19 cellular contexts compared by ENCODE assay signal in genomic region chr2:68645523-68645922, GRCh38. TPM values are rescaled to one million over a fixed set of nuclear protein-coding genes. Genes with fewer than 3 reads are reported as not detected.
DNase-seq lines count a peak whose midpoint lies in the region; ATAC-seq and TF ChIP-seq lines count a peak whose summit lies in the region.
"Had no signal": no experiment of that assay in that cellular context is flagged by ENCODE, and none has a peak within 500 bp of the region (broad histone marks: within the 10 kb centered on the region; RNA-seq: fewer than 3 reads in every experiment).

No MANE protein-coding gene starts in this region.

- H3K4me3 Mint-ChIP-seq in activated naive CD8-positive, alpha-beta T cell treated with anti-CD3 and anti-CD28 coated beads, Interleukin-2, amount 50 U/mL, for 24 hours: no peak overlapping the region
- H3K4me3 Mint-ChIP-seq in activated naive CD8-positive, alpha-beta T cell treated with anti-CD3 and anti-CD28 coated beads for 36 hours: no peak overlapping the region
- H3K4me3 Mint-ChIP-seq: B cell; central memory CD8-positive, alpha-beta T cell; WTC11 had no signal

- peaks cover 33% of the 10 kb centered on the region for H3K4me1 Mint-ChIP-seq in activated naive CD8-positive, alpha-beta T cell treated with anti-CD3 and anti-CD28 coated beads, Interleukin-2, amount 50 U/mL, for 24 hours
- peaks cover 13% of the 10 kb centered on the region for H3K4me1 Mint-ChIP-seq in activated naive CD8-positive, alpha-beta T cell treated with anti-CD3 and anti-CD28 coated beads for 36 hours
- H3K4me1 Mint-ChIP-seq: central memory CD8-positive, alpha-beta T cell had no signal

- TF ChIP-seq CTCF in epithelial cell of esophagus (IDR thresholded peaks at IDR 0.05; ENCODE audit: insufficient read depth, low read depth, low read length, missing control alignments): no peak

- peaks cover 10% of the 10 kb centered on the region for H3K36me3 Mint-ChIP-seq in activated naive CD8-positive, alpha-beta T cell treated with anti-CD3 and anti-CD28 coated beads, Interleukin-2, amount 50 U/mL, for 24 hours (ENCODE audit: low read depth)
- peaks cover 5% of the 10 kb centered on the region for H3K36me3 Mint-ChIP-seq in activated naive CD8-positive, alpha-beta T cell treated with anti-CD3 and anti-CD28 coated beads for 36 hours

- no peak overlapping the region for H3K27ac Mint-ChIP-seq in activated naive CD8-positive, alpha-beta T cell treated with anti-CD3 and anti-CD28 coated beads, Interleukin-2, amount 50 U/mL, for 24 hours
- H3K27ac Mint-ChIP-seq in activated naive CD8-positive, alpha-beta T cell treated with anti-CD3 and anti-CD28 coated beads for 36 hours: no peak overlapping the region
- H3K27ac Mint-ChIP-seq: B cell, progenitor cell of endocrine pancreas, WTC11 had no signal

- peak; percentile 92 for ATAC-seq in activated naive CD8-positive, alpha-beta T cell treated with anti-CD3 and anti-CD28 coated beads, Interleukin-2, amount 50 U/mL, for 24 hours
- ATAC-seq: gastrocnemius medialis, left ventricle myocardium superior, WTC11 had no signal

- H3K27me3 Mint-ChIP-seq in activated naive CD8-positive, alpha-beta T cell treated with anti-CD3 and anti-CD28 coated beads, Interleukin-2, amount 50 U/mL, for 24 hours: peaks cover 66% of the 10 kb centered on the region
- H3K27me3 Mint-ChIP-seq in activated naive CD8-positive, alpha-beta T cell treated with anti-CD3 and anti-CD28 coated beads for 36 hours: peaks cover 75% of the 10 kb centered on the region

- DNase-seq in activated naive CD8-positive, alpha-beta T cell treated with anti-CD3 and anti-CD28 coated beads, Interleukin-2, amount 50 U/mL, for 24 hours: no peak
- DNase-seq in activated naive CD8-positive, alpha-beta T cell treated with anti-CD3 and anti-CD28 coated beads for 36 hours: no peak
- DNase-seq in LHCN-M2 (ENCODE audit: low read depth) (peak; percentile 18), epithelial cell of esophagus (ENCODE audit: low read depth) (peak; percentile 30), iPS-NIHi7 (ENCODE audit: extremely low spot score) (no peak), AG08396 (ENCODE audit: low spot score) (no peak), AG20443 (ENCODE audit: low spot score) (no peak), NCI-H774 (lab: John Stamatoyannopoulos, UW) (no peak)
- DNase-seq: gastrocnemius medialis, left ventricle myocardium superior, NCI-H2029, uterus had no signal

- H3K4me3 ChIP-seq in epithelial cell of esophagus (ENCODE audit: low read length): no peak overlapping the region
- H3K4me3 ChIP-seq: gastrocnemius medialis, uterus had no signal

- peaks cover 12% of the 10 kb centered on the region for H3K9me3 Mint-ChIP-seq in activated naive CD8-positive, alpha-beta T cell treated with anti-CD3 and anti-CD28 coated beads, Interleukin-2, amount 50 U/mL, for 24 hours
- peaks cover 13% of the 10 kb centered on the region for H3K9me3 Mint-ChIP-seq in activated naive CD8-positive, alpha-beta T cell treated with anti-CD3 and anti-CD28 coated beads for 36 hours

RNA-seq across cellular contexts. Expression of gene PROKR1, which starts 2.1 kb away (rescaled TPM):
- total RNA-seq in activated naive CD8-positive, alpha-beta T cell treated with anti-CD3 and anti-CD28 coated beads for 36 hours: under 1 TPM; 0.52 to 0.60 TPM
- total RNA-seq in LHCN-M2 (2014; rRNA removed): not detected in 2 replicates
- not detected for polyA plus RNA-seq in LHCN-M2 (2012)
- total RNA-seq: B cell; HT1080; left ventricle myocardium superior; myocyte; T-helper 1 cell treated with Interleukin-12 subunit alpha and Interleukin-12 subunit beta and Interleukin-4 antibody, amounts not matched to agents 30 ng/mL and 1 ng/mL, for 36 hours had no signal

Comparison
In these comparisons a context has a peak if more than half of its experiments do, and no peak if none do; other contexts are left out.
1. DNase-seq: peak in LHCN-M2 (single experiment) and epithelial cell of esophagus (single experiment); none in activated naive CD8-positive, alpha-beta T cell treated with anti-CD3 and anti-CD28 coated beads, Interleukin-2, amount 50 U/mL, for 24 hours (single experiment), activated naive CD8-positive, alpha-beta T cell treated with anti-CD3 and anti-CD28 coated beads for 36 hours (single experiment), iPS-NIHi7 (single experiment), AG08396 (single experiment), AG20443 (single experiment) and NCI-H774 (single experiment).